In the genomic region with DNA sequence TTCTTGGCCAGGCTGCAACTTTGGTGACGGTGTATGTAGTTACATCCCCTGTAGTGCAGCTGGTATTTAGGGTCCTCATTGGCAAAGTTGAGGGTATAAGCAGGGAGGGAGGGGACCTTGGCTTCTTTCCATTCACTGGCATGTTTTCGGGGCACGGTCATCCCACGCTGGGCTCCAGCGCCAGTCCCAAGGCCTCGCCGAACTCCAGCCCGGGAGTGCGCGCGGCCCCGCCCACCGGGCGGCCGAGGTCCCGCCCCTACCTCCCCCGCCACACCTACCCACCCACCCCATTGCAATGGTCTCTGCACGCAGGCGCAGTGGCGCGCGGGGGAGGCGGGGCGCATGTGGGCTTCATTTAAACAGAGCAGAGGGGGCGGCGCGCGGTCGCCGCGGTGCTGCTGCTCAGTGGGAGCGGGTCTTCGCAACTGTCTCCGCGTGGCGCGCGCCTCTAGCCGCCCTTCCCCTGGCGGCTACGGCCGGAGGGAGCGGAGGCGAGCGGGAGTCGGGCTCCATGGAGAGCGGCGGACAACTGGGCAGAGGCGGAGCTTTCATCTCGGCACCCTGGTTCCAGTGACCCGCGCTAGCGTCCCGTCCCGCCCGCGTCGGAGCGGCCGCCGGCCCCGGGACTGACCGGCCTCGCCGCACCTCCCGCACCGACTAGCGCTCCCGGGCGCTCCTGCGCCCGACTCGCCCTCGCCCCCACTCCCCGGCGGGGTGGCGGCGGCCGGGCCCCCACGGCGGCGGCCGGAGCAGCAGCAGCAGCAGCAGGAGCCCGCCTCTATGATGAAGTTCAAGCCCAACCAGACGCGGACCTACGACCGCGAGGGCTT, we compare ENCODE assay signal across 8 cellular contexts. TPM values are rescaled to one million over a fixed set of nuclear protein-coding genes. Genes with fewer than 3 reads are reported as not detected.
DNase-seq lines count a peak whose midpoint lies in the region; ATAC-seq and TF ChIP-seq lines count a peak whose summit lies in the region.
"Not testable (repeated sequence)": the region's sequence is repeated elsewhere in the genome, so short reads cannot be mapped to it uniquely, and the experiment has no call there.

A gene (plus strand): TSS at position 383 of the 830 bp plus-strand sequence. CDS start 398 bp downstream, at position 781.

- TF ChIP-seq CTCF in OCI-LY3 (IDR thresholded peaks at IDR 0.05; ENCODE audit: low read depth, low read length); endothelial cell (IDR thresholded peaks at IDR 0.05; ENCODE audit: unreplicated experiment): not testable (repeated sequence)

- H3K9ac ChIP-seq in OCI-LY3 (ENCODE audit: low read length): peak within 1 kb of the TSS; percentile 96

- H3K9me3 ChIP-seq in OCI-LY3 (ENCODE audit: insufficient read depth, low read length): not testable (repeated sequence)

- not testable (repeated sequence) for H3K36me3 ChIP-seq in OCI-LY3 (replicated peaks; ENCODE audit: low read depth, low read length)

- peak; percentile 65 for ATAC-seq in GM21526 (IDR thresholded peaks at IDR 0.05; ENCODE audit: low FRiP score, unreplicated experiment)

- peak within 1 kb of the TSS; percentile 85 for H2AFZ ChIP-seq in OCI-LY3 (ENCODE audit: low read depth, low read length)

- not testable (repeated sequence) for H3K9me3 Mint-ChIP-seq in endothelial cell (ENCODE audit: unreplicated experiment)

- peaks cover 44% of the 10 kb centered on the region for H3K79me2 ChIP-seq in OCI-LY3 (ENCODE audit: low read length)

- peaks cover 37% of the 10 kb centered on the region for H3K4me1 Mint-ChIP-seq in endothelial cell (ENCODE audit: unreplicated experiment)

- H3K27ac Mint-ChIP-seq in endothelial cell (ENCODE audit: unreplicated experiment): peak within 1 kb of the TSS; percentile 95

- H3K4me3 ChIP-seq in OCI-LY3 (ENCODE audit: low read length): peak within 1 kb of the TSS; percentile 96

- H3K27me3 ChIP-seq in OCI-LY3 (ENCODE audit: low read depth, low read length): not testable (repeated sequence)

- H3K27ac ChIP-seq in OCI-LY3 (ENCODE audit: low read length): peak within 1 kb of the TSS; percentile 68

- H3K4me1 ChIP-seq in OCI-LY3 (ENCODE audit: low read length): peaks cover 37% of the 10 kb centered on the region

- DNase-seq in D341Med (ENCODE audit: low spot score) (peak; percentile 99), HuH-7.5 (ENCODE audit: low spot score) (peak; percentile 88), endothelial cell (ENCODE audit: low spot score) (peak; percentile 99), middle frontal gyrus (ENCODE audit: extremely low spot score, low spot score) (peak; percentile 87)
- DNase-seq in activated CD8-positive, alpha-beta memory T cell treated with anti-CD3 and anti-CD28 coated beads, Interleukin-2, amount 50 U/mL, for 4 hours: peak; percentile 98
- peak; percentile 95 to 97 for DNase-seq in stimulated activated CD8-positive, alpha-beta memory T cell treated with anti-CD3 and anti-CD28 coated beads, Interleukin-2, amount 100 ng/mL, for 1 hour (ENCODE audit: low read depth in 2 of 2)

- H3K4me3 Mint-ChIP-seq in endothelial cell (ENCODE audit: unreplicated experiment): peak within 1 kb of the TSS; percentile 99

- peak within 1 kb of the TSS; percentile 89 for H3K4me2 ChIP-seq in OCI-LY3 (ENCODE audit: low read length)

- peaks cover 22% of the 10 kb centered on the region for H4K20me1 ChIP-seq in OCI-LY3 (ENCODE audit: insufficient read depth, low read length)

- not testable (repeated sequence) for H3K27me3 Mint-ChIP-seq in endothelial cell (ENCODE audit: unreplicated experiment)

- H3K36me3 Mint-ChIP-seq in endothelial cell (ENCODE audit: low read depth, unreplicated experiment): not testable (repeated sequence)

RNA-seq across cellular contexts. Expression of the gene that starts here (rescaled TPM):
- total RNA-seq in endothelial cell (ENCODE audit: unreplicated experiment): 91.7 TPM

Comparison
In these comparisons a context has a peak if more than half of its experiments do, and no peak if none do; other contexts are left out.
1. Peak in every context shown above with its lines: DNase-seq, ATAC-seq, H3K4me3 ChIP-seq and H3K27ac ChIP-seq.